In the genomic region with DNA sequence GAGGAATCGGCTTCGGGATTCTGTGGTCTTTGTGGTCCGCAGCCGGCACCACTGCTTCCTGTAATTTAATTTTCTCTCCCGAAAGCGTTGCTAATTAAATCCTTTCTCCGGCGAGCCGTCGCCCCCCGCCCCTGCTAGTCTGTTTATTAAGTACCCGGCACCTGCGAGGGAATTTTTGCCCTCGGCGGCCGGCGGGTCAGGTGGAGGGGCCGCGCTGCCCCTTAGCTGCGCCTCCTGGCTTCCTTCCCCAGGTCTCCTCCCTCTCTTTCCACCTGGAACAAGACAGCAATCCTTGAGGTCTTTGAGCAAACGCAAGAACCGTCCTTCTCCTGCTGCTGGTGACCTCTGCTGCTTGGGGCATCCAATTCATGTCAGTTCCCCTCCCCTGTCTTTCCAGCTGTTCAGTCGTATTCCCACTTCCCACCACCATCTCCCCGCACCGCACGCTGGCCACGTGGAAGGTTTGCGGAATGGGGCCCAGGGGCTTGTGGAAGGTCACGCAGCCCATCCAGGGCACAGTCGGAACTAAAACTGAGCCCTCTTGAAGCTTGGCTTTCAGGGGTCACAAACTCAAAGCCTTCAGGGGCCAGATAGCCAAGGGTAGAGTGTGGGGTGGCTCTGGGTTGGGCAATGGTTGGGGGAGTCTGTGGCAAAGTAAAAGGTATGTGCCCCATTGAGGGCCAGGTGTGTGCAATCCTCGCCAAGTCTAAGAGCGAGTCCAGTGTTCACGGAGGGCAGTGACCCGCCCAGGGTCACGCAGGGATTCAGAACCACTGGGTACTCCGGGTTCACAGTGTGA, we compare ENCODE assay signal across 8 cellular contexts. TPM values are rescaled to one million over a fixed set of nuclear protein-coding genes. Genes with fewer than 3 reads are reported as not detected.
DNase-seq lines count a peak whose midpoint lies in the region; ATAC-seq and TF ChIP-seq lines count a peak whose summit lies in the region.

No MANE protein-coding gene starts in this region.

- intact Hi-C loops in gastrocnemius medialis (cut with DNase I; ENCODE audit: low total_unique reads): loop anchor here (2.0 to 5.0 kb wide), 2 partner anchors 53 to 249 kb away; no protein-coding TSS in a partner anchor

- TF ChIP-seq CTCF in GM12864 (IDR thresholded peaks at IDR 0.05; ENCODE audit: low read depth, low read length, missing control alignments) (peak; percentile 7), RWPE1 (conservative IDR thresholded peaks at IDR 0.05; ENCODE audit: low read depth) (peak; percentile 12; the same call in 1 of the 2 replicates), fibroblast of villous mesenchyme (IDR thresholded peaks at IDR 0.05; ENCODE audit: insufficient read depth, low read depth, low read length) (no peak), gastrocnemius medialis (IDR thresholded peaks at IDR 0.05 in 4 of 5, conservative IDR thresholded peaks at IDR 0.05 in 1 of 5) (peak in 1 of 5 experiments; percentile 44)

- peak overlapping the region; percentile 2; the same call in 1 of the 2 replicates for H3K4me3 ChIP-seq in GM12864 (ENCODE audit: low read depth, low read length)
- H3K4me3 ChIP-seq in fibroblast of villous mesenchyme (ENCODE audit: low read depth, low read length): peak overlapping the region; percentile 14
- H3K4me3 ChIP-seq in gastrocnemius medialis: peak overlapping the region; percentile 41 to 63 (median 48)

- no peak for ATAC-seq in gastrocnemius medialis

- in situ Hi-C loops in gastrocnemius medialis (cut with MboI; ENCODE audit: low sequenced_read_pairs in 4 of 4): no loop called here

- no peaks in the 10 kb centered on the region for H3K36me3 ChIP-seq in gastrocnemius medialis

- peaks cover 39 to 51% of the 10 kb centered on the region in 2 donors for H3K4me1 ChIP-seq in gastrocnemius medialis

- H3K27me3 ChIP-seq in gastrocnemius medialis: no peaks in the 10 kb centered on the region

- POLR2A ChIA-PET in RWPE1 (lab: Yijun Ruan, JAX; ENCODE audit: low non-redundant PET): no interaction called here

- CTCF ChIA-PET in RWPE1 (lab: Yijun Ruan, JAX): interaction anchor here (0.6 kb wide), 1 partner anchor 929 kb away, joined by 7 read pairs; no protein-coding TSS in a partner anchor

- H3K9me3 ChIP-seq in gastrocnemius medialis: no peaks in the 10 kb centered on the region

- TF ChIP-seq POLR2A in gastrocnemius medialis (IDR thresholded peaks at IDR 0.05): no peak

- H3K27ac ChIP-seq in RWPE1 (no peak overlapping the region), gastrocnemius medialis (no peak overlapping the region)

- DNase-seq in GM12864 (ENCODE audit: low read depth) (no peak), RWPE1 (ENCODE audit: low spot score) (no peak), fibroblast of villous mesenchyme (ENCODE audit: low read depth) (no peak), gastrocnemius medialis (no peak), dermis blood vessel endothelial cell (no peak), NCI-H82 (lab: John Stamatoyannopoulos, UW) (no peak), OCI-M2 (lab: John Stamatoyannopoulos, UW; ENCODE audit: unreplicated experiment) (no peak)
- no peak for DNase-seq in stimulated activated CD4-positive, alpha-beta T cell treated with anti-CD3 and anti-CD28 coated beads, Interleukin-4, amount 100 ng/mL, for 1 hour

RNA-seq across cellular contexts. Expression of a gene that starts 16.1 kb away (rescaled TPM):
- total RNA-seq in fibroblast of villous mesenchyme (not detected in 2 replicates), gastrocnemius medialis (not detected), dermis blood vessel endothelial cell (not detected in 2 replicates)

RNA-seq across cellular contexts. Expression of a gene that starts 27.4 kb away (rescaled TPM):
- 11.3 and 23.7 TPM in 2 replicates for total RNA-seq in fibroblast of villous mesenchyme
- 100 to 1,000 TPM; 114 to 178 (median 120) TPM for total RNA-seq in gastrocnemius medialis
- total RNA-seq in dermis blood vessel endothelial cell: 13.5 and 14.1 TPM in 2 replicates

RNA-seq across cellular contexts. Expression of a gene that starts 56.1 kb away (rescaled TPM):
- total RNA-seq in fibroblast of villous mesenchyme: under 0.01 TPM in 1 of 2 replicates, not detected in the other
- under 1 TPM in 2 of 4 donors, not detected in 2; 0.05 TPM for total RNA-seq in gastrocnemius medialis
- under 0.01 TPM in 1 of 2 replicates, not detected in the other for total RNA-seq in dermis blood vessel endothelial cell
